Comparison of ENCODE assay signal across 1 cellular context in genomic region chr1:43969746-43970466, GRCh38.
TF ChIP-seq lines count a peak whose summit lies in the region.

Gene DPH2 (plus strand): TSS chr1:43970010. CDS start chr1:43970176, 166 bp downstream.

TF ChIP-seq in GM12878, 131 proteins besides CTCF, POLR2A, EP300 and RAD21 (continued from another document and continues in another):
- TF ChIP-seq, protein P1, sequence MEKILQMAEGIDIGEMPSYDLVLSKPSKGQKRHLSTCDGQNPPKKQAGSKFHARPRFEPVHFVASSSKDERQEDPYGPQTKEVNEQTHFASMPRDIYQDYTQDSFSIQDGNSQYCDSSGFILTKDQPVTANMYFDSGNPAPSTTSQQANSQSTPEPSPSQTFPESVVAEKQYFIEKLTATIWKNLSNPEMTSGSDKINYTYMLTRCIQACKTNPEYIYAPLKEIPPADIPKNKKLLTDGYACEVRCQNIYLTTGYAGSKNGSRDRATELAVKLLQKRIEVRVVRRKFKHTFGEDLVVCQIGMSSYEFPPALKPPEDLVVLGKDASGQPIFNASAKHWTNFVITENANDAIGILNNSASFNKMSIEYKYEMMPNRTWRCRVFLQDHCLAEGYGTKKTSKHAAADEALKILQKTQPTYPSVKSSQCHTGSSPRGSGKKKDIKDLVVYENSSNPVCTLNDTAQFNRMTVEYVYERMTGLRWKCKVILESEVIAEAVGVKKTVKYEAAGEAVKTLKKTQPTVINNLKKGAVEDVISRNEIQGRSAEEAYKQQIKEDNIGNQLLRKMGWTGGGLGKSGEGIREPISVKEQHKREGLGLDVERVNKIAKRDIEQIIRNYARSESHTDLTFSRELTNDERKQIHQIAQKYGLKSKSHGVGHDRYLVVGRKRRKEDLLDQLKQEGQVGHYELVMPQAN (conservative IDR thresholded peaks at IDR 0.05): peak; percentile 97
- TF ChIP-seq USF2 (IDR thresholded peaks at IDR 0.05; ENCODE audit: borderline replicate concordance, low read depth, low read length) (peak; percentile 60), HCFC1 (IDR thresholded peaks at IDR 0.05; ENCODE audit: low read length) (peak; percentile 92), ZNF24 (IDR thresholded peaks at IDR 0.05) (no peak), FOXK2 (IDR thresholded peaks at IDR 0.05) (no peak), ESRRA (IDR thresholded peaks at IDR 0.05; ENCODE audit: low read length) (no peak), CREM (IDR thresholded peaks at IDR 0.05; ENCODE audit: low read depth) (peak; percentile 85), IKZF1 (conservative IDR thresholded peaks at IDR 0.05) (peak; percentile 84), SPI1 (IDR thresholded peaks at IDR 0.05; ENCODE audit: borderline replicate concordance, insufficient read depth, low read depth, low read length) (no peak), MEF2B (IDR thresholded peaks at IDR 0.05; ENCODE audit: partially characterized antibody, poor library complexity, severe bottlenecking) (no peak), POU2F2 (IDR thresholded peaks at IDR 0.05; ENCODE audit: borderline replicate concordance, low read depth, low read length) (no peak), NR2C1 (IDR thresholded peaks at IDR 0.05) (peak; percentile 98), NBN (IDR thresholded peaks at IDR 0.05) (0 out of 2 replicates have a peak, but pooled peaks have one; percentile 4), ATF3 (IDR thresholded peaks at IDR 0.05; ENCODE audit: borderline replicate concordance, extremely low read depth, low read depth, low read length) (no peak), EZH2 (IDR thresholded peaks at IDR 0.05; ENCODE audit: borderline replicate concordance, control insufficient read depth, low read depth, low read length) (no peak), SREBF2 (IDR thresholded peaks at IDR 0.05; ENCODE audit: low read length) (no peak; the same call in 1 of the 2 replicates), KLF5 (IDR thresholded peaks at IDR 0.05; ENCODE audit: partially characterized antibody) (no peak), FOS (IDR thresholded peaks at IDR 0.05; ENCODE audit: borderline replicate concordance, extremely low read depth, insufficient read length) (peak; percentile 51), ZNF207 (IDR thresholded peaks at IDR 0.05; ENCODE audit: borderline replicate concordance) (no peak), SIN3A (IDR thresholded peaks at IDR 0.05; ENCODE audit: low read depth, low read length) (peak; percentile 94; the same call in 1 of the 2 replicates), GATAD2B (conservative IDR thresholded peaks at IDR 0.05; ENCODE audit: low read depth) (no peak), POLR2AphosphoS5 (IDR thresholded peaks at IDR 0.05; ENCODE audit: low read length) (peak; percentile 77), EED (IDR thresholded peaks at IDR 0.05; ENCODE audit: low read depth) (no peak), NFIC (IDR thresholded peaks at IDR 0.05; ENCODE audit: low read depth, low read length) (no peak), GABPA (IDR thresholded peaks at IDR 0.05; ENCODE audit: low read depth) (peak; percentile 96), JUNB (IDR thresholded peaks at IDR 0.05) (no peak), E2F8 (IDR thresholded peaks at IDR 0.05; ENCODE audit: low read depth, partially characterized antibody) (peak; percentile 83), ZBTB11 (CRISPR knock-in tag; IDR thresholded peaks at IDR 0.05) (no peak), PKNOX1 (IDR thresholded peaks at IDR 0.05) (peak; percentile 48; the same call in 1 of the 2 replicates)
- TF ChIP-seq, protein P2, sequence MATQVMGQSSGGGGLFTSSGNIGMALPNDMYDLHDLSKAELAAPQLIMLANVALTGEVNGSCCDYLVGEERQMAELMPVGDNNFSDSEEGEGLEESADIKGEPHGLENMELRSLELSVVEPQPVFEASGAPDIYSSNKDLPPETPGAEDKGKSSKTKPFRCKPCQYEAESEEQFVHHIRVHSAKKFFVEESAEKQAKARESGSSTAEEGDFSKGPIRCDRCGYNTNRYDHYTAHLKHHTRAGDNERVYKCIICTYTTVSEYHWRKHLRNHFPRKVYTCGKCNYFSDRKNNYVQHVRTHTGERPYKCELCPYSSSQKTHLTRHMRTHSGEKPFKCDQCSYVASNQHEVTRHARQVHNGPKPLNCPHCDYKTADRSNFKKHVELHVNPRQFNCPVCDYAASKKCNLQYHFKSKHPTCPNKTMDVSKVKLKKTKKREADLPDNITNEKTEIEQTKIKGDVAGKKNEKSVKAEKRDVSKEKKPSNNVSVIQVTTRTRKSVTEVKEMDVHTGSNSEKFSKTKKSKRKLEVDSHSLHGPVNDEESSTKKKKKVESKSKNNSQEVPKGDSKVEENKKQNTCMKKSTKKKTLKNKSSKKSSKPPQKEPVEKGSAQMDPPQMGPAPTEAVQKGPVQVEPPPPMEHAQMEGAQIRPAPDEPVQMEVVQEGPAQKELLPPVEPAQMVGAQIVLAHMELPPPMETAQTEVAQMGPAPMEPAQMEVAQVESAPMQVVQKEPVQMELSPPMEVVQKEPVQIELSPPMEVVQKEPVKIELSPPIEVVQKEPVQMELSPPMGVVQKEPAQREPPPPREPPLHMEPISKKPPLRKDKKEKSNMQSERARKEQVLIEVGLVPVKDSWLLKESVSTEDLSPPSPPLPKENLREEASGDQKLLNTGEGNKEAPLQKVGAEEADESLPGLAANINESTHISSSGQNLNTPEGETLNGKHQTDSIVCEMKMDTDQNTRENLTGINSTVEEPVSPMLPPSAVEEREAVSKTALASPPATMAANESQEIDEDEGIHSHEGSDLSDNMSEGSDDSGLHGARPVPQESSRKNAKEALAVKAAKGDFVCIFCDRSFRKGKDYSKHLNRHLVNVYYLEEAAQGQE (IDR thresholded peaks at IDR 0.05; ENCODE audit: low read depth, low read length): 0 out of 2 replicates have a peak, but pooled peaks have one; percentile 8
- TF ChIP-seq, protein P3, sequence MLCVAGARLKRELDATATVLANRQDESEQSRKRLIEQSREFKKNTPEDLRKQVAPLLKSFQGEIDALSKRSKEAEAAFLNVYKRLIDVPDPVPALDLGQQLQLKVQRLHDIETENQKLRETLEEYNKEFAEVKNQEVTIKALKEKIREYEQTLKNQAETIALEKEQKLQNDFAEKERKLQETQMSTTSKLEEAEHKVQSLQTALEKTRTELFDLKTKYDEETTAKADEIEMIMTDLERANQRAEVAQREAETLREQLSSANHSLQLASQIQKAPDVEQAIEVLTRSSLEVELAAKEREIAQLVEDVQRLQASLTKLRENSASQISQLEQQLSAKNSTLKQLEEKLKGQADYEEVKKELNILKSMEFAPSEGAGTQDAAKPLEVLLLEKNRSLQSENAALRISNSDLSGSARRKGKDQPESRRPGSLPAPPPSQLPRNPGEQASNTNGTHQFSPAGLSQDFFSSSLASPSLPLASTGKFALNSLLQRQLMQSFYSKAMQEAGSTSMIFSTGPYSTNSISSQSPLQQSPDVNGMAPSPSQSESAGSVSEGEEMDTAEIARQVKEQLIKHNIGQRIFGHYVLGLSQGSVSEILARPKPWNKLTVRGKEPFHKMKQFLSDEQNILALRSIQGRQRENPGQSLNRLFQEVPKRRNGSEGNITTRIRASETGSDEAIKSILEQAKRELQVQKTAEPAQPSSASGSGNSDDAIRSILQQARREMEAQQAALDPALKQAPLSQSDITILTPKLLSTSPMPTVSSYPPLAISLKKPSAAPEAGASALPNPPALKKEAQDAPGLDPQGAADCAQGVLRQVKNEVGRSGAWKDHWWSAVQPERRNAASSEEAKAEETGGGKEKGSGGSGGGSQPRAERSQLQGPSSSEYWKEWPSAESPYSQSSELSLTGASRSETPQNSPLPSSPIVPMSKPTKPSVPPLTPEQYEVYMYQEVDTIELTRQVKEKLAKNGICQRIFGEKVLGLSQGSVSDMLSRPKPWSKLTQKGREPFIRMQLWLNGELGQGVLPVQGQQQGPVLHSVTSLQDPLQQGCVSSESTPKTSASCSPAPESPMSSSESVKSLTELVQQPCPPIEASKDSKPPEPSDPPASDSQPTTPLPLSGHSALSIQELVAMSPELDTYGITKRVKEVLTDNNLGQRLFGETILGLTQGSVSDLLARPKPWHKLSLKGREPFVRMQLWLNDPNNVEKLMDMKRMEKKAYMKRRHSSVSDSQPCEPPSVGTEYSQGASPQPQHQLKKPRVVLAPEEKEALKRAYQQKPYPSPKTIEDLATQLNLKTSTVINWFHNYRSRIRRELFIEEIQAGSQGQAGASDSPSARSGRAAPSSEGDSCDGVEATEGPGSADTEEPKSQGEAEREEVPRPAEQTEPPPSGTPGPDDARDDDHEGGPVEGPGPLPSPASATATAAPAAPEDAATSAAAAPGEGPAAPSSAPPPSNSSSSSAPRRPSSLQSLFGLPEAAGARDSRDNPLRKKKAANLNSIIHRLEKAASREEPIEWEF (IDR thresholded peaks at IDR 0.05; ENCODE audit: insufficient replicate concordance, low read depth, low read length): no peak
- TF ChIP-seq, protein P4, sequence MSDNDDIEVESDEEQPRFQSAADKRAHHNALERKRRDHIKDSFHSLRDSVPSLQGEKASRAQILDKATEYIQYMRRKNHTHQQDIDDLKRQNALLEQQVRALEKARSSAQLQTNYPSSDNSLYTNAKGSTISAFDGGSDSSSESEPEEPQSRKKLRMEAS (IDR thresholded peaks at IDR 0.05; ENCODE audit: low read depth, low read length): peak; percentile 93; the same call in 1 of the 2 replicates
- TF ChIP-seq, protein P5, sequence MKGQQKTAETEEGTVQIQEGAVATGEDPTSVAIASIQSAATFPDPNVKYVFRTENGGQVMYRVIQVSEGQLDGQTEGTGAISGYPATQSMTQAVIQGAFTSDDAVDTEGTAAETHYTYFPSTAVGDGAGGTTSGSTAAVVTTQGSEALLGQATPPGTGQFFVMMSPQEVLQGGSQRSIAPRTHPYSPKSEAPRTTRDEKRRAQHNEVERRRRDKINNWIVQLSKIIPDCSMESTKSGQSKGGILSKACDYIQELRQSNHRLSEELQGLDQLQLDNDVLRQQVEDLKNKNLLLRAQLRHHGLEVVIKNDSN (IDR thresholded peaks at IDR 0.05; ENCODE audit: borderline replicate concordance, extremely low read length, insufficient read depth, low read depth, low read length): peak; percentile 61
- TF ChIP-seq, protein P6, sequence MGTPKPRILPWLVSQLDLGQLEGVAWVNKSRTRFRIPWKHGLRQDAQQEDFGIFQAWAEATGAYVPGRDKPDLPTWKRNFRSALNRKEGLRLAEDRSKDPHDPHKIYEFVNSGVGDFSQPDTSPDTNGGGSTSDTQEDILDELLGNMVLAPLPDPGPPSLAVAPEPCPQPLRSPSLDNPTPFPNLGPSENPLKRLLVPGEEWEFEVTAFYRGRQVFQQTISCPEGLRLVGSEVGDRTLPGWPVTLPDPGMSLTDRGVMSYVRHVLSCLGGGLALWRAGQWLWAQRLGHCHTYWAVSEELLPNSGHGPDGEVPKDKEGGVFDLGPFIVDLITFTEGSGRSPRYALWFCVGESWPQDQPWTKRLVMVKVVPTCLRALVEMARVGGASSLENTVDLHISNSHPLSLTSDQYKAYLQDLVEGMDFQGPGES (IDR thresholded peaks at IDR 0.05): peak; percentile 34; the same call in 1 of the 2 replicates
